ENCODE assay signal across 8 cellular contexts in genomic region chr3:170128259-170128976, GRCh38. TPM values are rescaled to one million over a fixed set of nuclear protein-coding genes. Genes with fewer than 3 reads are reported as not detected.
DNase-seq lines count a peak whose midpoint lies in the region; ATAC-seq and TF ChIP-seq lines count a peak whose summit lies in the region.

No MANE protein-coding gene starts in this region.

- ATAC-seq in GM21528 (IDR thresholded peaks at IDR 0.05; ENCODE audit: low FRiP score, unreplicated experiment) = peak; percentile 84
- ATAC-seq in IMR-90 (ENCODE audit: low read depth) = peak; percentile 11; the same call in 1 of the 2 replicates
- no peak for ATAC-seq in right cardiac atrium

- H3K4me3 ChIP-seq in GM12865 (ENCODE audit: low read depth, low read length) = peak overlapping the region; percentile 17
- no peak overlapping the region for H3K4me3 ChIP-seq in IMR-90 (ENCODE audit: insufficient read depth, low read depth, low read length)
- no peak overlapping the region for H3K4me3 ChIP-seq in right cardiac atrium (ENCODE audit: low read length)

- H3K4ac ChIP-seq in IMR-90 (ENCODE audit: low read depth, low read length) = no peak overlapping the region

- H3K4me2 ChIP-seq in IMR-90 (ENCODE audit: low read depth, low read length) = no peak overlapping the region

- intact Hi-C loops in IMR-90 (cut with micrococcal nuclease) = no loop called here
- intact Hi-C loops in right cardiac atrium (cut with DNase I) = no loop called here

- H3K27me3 ChIP-seq in IMR-90 (ENCODE audit: control insufficient read depth, insufficient read depth, low read length) (no peaks in the 10 kb centered on the region), right cardiac atrium (ENCODE audit: control insufficient read depth, insufficient read depth) (no peaks in the 10 kb centered on the region)

- H3K4me1 ChIP-seq in IMR-90 (ENCODE audit: control insufficient read depth, insufficient read depth, low read length) (peaks cover 2% of the 10 kb centered on the region), right cardiac atrium (ENCODE audit: control insufficient read depth, insufficient read depth, low read length) (peaks cover 1% of the 10 kb centered on the region)

- 0 out of 2 replicates have a peak, but pooled peaks cover 9% of the 10 kb centered on the region for H3K9me1 ChIP-seq in IMR-90 (ENCODE audit: insufficient read depth, low read length)

- no peak overlapping the region for H2BK5ac ChIP-seq in IMR-90 (ENCODE audit: low read depth, low read length, poor library complexity, severe bottlenecking)

- no peak overlapping the region for H3K23ac ChIP-seq in IMR-90 (ENCODE audit: low read depth, low read length)

- no peak overlapping the region for H4K5ac ChIP-seq in IMR-90 (ENCODE audit: low read depth, low read length)

- no peak overlapping the region for H2AFZ ChIP-seq in IMR-90 (replicated peaks; ENCODE audit: low read length, poor library complexity)

- H3K27ac ChIP-seq in IMR-90 (ENCODE audit: insufficient read depth, low read length) = no peak overlapping the region
- H3K27ac ChIP-seq in right cardiac atrium (ENCODE audit: low read length) = no peak overlapping the region

- H3K79me1 ChIP-seq in IMR-90 (ENCODE audit: low read depth in 1 of 2, low read length in 2 of 2) = peaks cover 21 to 35% of the 10 kb centered on the region in 2 experiments

- peaks cover 26% of the 10 kb centered on the region for H3K4me1 Mint-ChIP-seq in activated naive CD8-positive, alpha-beta T cell treated with anti-CD3 and anti-CD28 coated beads for 36 hours

- H4K91ac ChIP-seq in IMR-90 (ENCODE audit: insufficient read depth, low read depth, low read length) = no peak overlapping the region

- H3K14ac ChIP-seq in IMR-90 (replicated peaks; ENCODE audit: low read depth, low read length) = no peak overlapping the region

- in situ Hi-C loops in IMR-90 (cut with MboI; ENCODE audit: low sequenced_read_pairs) = no loop called here

- H3K4me3 Mint-ChIP-seq in activated naive CD8-positive, alpha-beta T cell treated with anti-CD3 and anti-CD28 coated beads for 36 hours = no peak overlapping the region

- TF ChIP-seq POLR2A in IMR-90 (IDR thresholded peaks at IDR 0.05; ENCODE audit: low read depth, low read length) = no peak

- H3K18ac ChIP-seq in IMR-90 (ENCODE audit: low read depth, low read length) = no peak overlapping the region

- H3K36me3 ChIP-seq in IMR-90 (ENCODE audit: control insufficient read depth, insufficient read depth, low read length) = peaks cover 24% of the 10 kb centered on the region

- no peak overlapping the region for H2AK9ac ChIP-seq in IMR-90 (replicated peaks; ENCODE audit: low read depth, low read length, poor library complexity)

- no peak overlapping the region for H3K9ac ChIP-seq in IMR-90 (ENCODE audit: low read depth, low read length)

- WGBS in IMR-90 (ENCODE audit: extremely low coverage in 2 of 2, insufficient read length in 1 of 2), 2 experiments = no CpG with 5 or more reads among the region's 4 CpGs
- whole genome bisulfite sequencing in right cardiac atrium = 87% methylated on average over 4 of the region's 4 CpGs

- H4K20me1 ChIP-seq in IMR-90 (ENCODE audit: insufficient read depth, low read length) = no peaks in the 10 kb centered on the region

- TF ChIP-seq RAD21 in IMR-90 (IDR thresholded peaks at IDR 0.05; ENCODE audit: low read length) = no peak

- no peak overlapping the region for H2BK20ac ChIP-seq in IMR-90 (ENCODE audit: low read depth, low read length)

- peak overlapping the region; percentile 70 for H3K27ac Mint-ChIP-seq in activated naive CD8-positive, alpha-beta T cell treated with anti-CD3 and anti-CD28 coated beads for 36 hours

- H4K8ac ChIP-seq in IMR-90 (ENCODE audit: low read depth in 2 of 2, low read length in 2 of 2) = no peak overlapping the region

- no TSS peak for BruUV-seq in IMR-90 (replicated peaks; lab: Mats Ljungman, UMichigan)

- POLR2A ChIA-PET in IMR-90 (lab: Charles Lee; ENCODE audit: unreplicated experiment) = no interaction called here

- H3K9me3 Mint-ChIP-seq in activated naive CD8-positive, alpha-beta T cell treated with anti-CD3 and anti-CD28 coated beads for 36 hours = peaks cover 2% of the 10 kb centered on the region

- no peak overlapping the region for H2BK120ac ChIP-seq in IMR-90 (ENCODE audit: low read depth, low read length)

- H3K27me3 Mint-ChIP-seq in activated naive CD8-positive, alpha-beta T cell treated with anti-CD3 and anti-CD28 coated beads for 36 hours = no peaks in the 10 kb centered on the region

- peaks cover 35% of the 10 kb centered on the region for H3K36me3 Mint-ChIP-seq in activated naive CD8-positive, alpha-beta T cell treated with anti-CD3 and anti-CD28 coated beads for 36 hours

- H2BK15ac ChIP-seq in IMR-90 (ENCODE audit: low read depth, low read length) = no peak overlapping the region

- DNase-seq in GM12865 (ENCODE audit: low read depth) (peak; percentile 91), IMR-90 (no peak), EL (no peak), kidney glomerular epithelial cell (lab: John Stamatoyannopoulos, UW) (no peak), NCI-H2107 (lab: John Stamatoyannopoulos, UW) (no peak), right cardiac atrium (no peak)
- DNase-seq in activated naive CD8-positive, alpha-beta T cell treated with anti-CD3 and anti-CD28 coated beads for 36 hours = peak; percentile 26

- H3K9me3 ChIP-seq in IMR-90 (ENCODE audit: control insufficient read depth, insufficient read depth, low read length) = peaks cover 3% of the 10 kb centered on the region
- H3K9me3 ChIP-seq in right cardiac atrium (ENCODE audit: control insufficient read depth, low read length) = no peaks in the 10 kb centered on the region

- no peak overlapping the region for H3K56ac ChIP-seq in IMR-90 (ENCODE audit: extremely low read depth, insufficient read depth, low read length)

- TF ChIP-seq CTCF in GM12865 (IDR thresholded peaks at IDR 0.05; ENCODE audit: insufficient read depth, low read depth, low read length, missing control alignments) (no peak), IMR-90 (conservative IDR thresholded peaks at IDR 0.05; ENCODE audit: low read depth, low read length) (no peak)

- no peak overlapping the region for H2AK5ac ChIP-seq in IMR-90 (ENCODE audit: low read depth, low read length)

- dilution Hi-C loops in IMR-90 (cut with HindIII; ENCODE audit: low sequenced_read_pairs, unreplicated experiment) = no loop called here

- CTCF ChIA-PET in IMR-90 (lab: Yijun Ruan, JAX) = interaction anchor here (0.6 kb wide), 1 partner anchor 30 kb away, joined by 5 read pairs; no protein-coding TSS in a partner anchor

TF ChIP-seq in IMR-90, 13 proteins besides CTCF, POLR2A, EP300 and RAD21:
- TF ChIP-seq RCOR1 (IDR thresholded peaks at IDR 0.05; ENCODE audit: insufficient replicate concordance, low read length) (no peak), CEBPB (IDR thresholded peaks at IDR 0.05; ENCODE audit: low read depth, low read length) (no peak)

RNA-seq across cellular contexts. Expression of gene PHC3, which starts 53.1 kb away (rescaled TPM):
- total RNA-seq in IMR-90 (2012; rRNA removed) (17.5 and 26.3 TPM in 2 replicates), right cardiac atrium (10 to 100 TPM; 52.9 to 62.4 (median 61.0) TPM)
- polyA plus RNA-seq in IMR-90 (2012; rRNA removed) (18.3 and 24.2 TPM in 2 replicates), right cardiac atrium (6.2 TPM)
- polyA plus RNA-seq in IMR-90 (2012; cell fraction: cytosol; rRNA removed) = 3.0 and 9.0 TPM in 2 replicates
- 18.4 and 48.1 TPM in 2 replicates for polyA plus RNA-seq in IMR-90 (2012; cell fraction: nucleus; rRNA removed; ENCODE audit: low replicate concordance)
- total RNA-seq in activated naive CD8-positive, alpha-beta T cell treated with anti-CD3 and anti-CD28 coated beads for 36 hours = 10 to 100 TPM; 39.6 to 41.4 TPM

Comparison
In these comparisons a context has a peak if more than half of its experiments do, and no peak if none do; other contexts are left out.
1. DNase-seq: peak in GM12865 (single experiment) and activated naive CD8-positive, alpha-beta T cell treated with anti-CD3 and anti-CD28 coated beads for 36 hours (single experiment); none in IMR-90 (single experiment), EL (single experiment), kidney glomerular epithelial cell (single experiment), NCI-H2107 (single experiment) and right cardiac atrium (0 of 3).
2. ATAC-seq: peak in GM21528 (single experiment) and IMR-90 (single experiment); none in right cardiac atrium (0 of 2).